Comparison of ENCODE assay signal across 16 cellular contexts in genomic region chr11:12029738-12030363, GRCh38. TPM values are rescaled to one million over a fixed set of nuclear protein-coding genes. Genes with fewer than 3 reads are reported as not detected.
DNase-seq lines count a peak whose midpoint lies in the region; ATAC-seq and TF ChIP-seq lines count a peak whose summit lies in the region.
"Had no signal": no experiment of that assay in that cellular context is flagged by ENCODE, and none has a peak within 500 bp of the region (broad histone marks: within the 10 kb centered on the region; RNA-seq: fewer than 3 reads in every experiment).

No MANE protein-coding gene starts in this region.

- H3K27ac Mint-ChIP-seq in osteocyte (ENCODE audit: unreplicated experiment): peak overlapping the region; percentile 24
- H3K27ac Mint-ChIP-seq: activated naive CD4-positive, alpha-beta T cell treated with anti-CD3 and anti-CD28 coated beads for 36 hours; CD14-positive monocyte; nephron; type B pancreatic cell; WTC11 had no signal

- no TSS peak for BruUV-seq in PC-3 (replicated peaks; lab: Mats Ljungman, UMichigan)

- TF ChIP-seq CTCF in PC-3 (conservative IDR thresholded peaks at IDR 0.05; ENCODE audit: low read depth, low read length) (no peak), epithelial cell of proximal tubule (conservative IDR thresholded peaks at IDR 0.05; ENCODE audit: low read depth, low read length) (no peak), osteocyte (IDR thresholded peaks at IDR 0.05) (no peak)

- peaks cover 34% of the 10 kb centered on the region for H3K4me1 Mint-ChIP-seq in osteocyte (ENCODE audit: unreplicated experiment)
- H3K4me1 Mint-ChIP-seq: nephron had no signal

- peak overlapping the region; percentile 58 for H3K4me2 ChIP-seq in PC-3 (ENCODE audit: low read length)

- H3K9me3 Mint-ChIP-seq in osteocyte (ENCODE audit: unreplicated experiment): no peaks in the 10 kb centered on the region
- H3K9me3 Mint-ChIP-seq: activated naive CD4-positive, alpha-beta T cell treated with anti-CD3 and anti-CD28 coated beads for 36 hours; type B pancreatic cell had no signal

- H3F3A ChIP-seq in PC-3 (ENCODE audit: low read length, unreplicated experiment): peaks cover 4% of the 10 kb centered on the region

- H4K20me1 ChIP-seq in PC-3 (ENCODE audit: low read length): no peaks in the 10 kb centered on the region

- 0 out of 2 replicates have a peak, but pooled peaks cover under 1% of the 10 kb centered on the region for H3K9me3 ChIP-seq in PC-3 (ENCODE audit: low read length)
- H3K9me3 ChIP-seq: right lobe of liver had no signal

- H3K4me3 ChIP-seq in PC-3 (ENCODE audit: low read length): no peak overlapping the region
- no peak overlapping the region for H3K4me3 ChIP-seq in epithelial cell of proximal tubule (ENCODE audit: low read depth, low read length)
- H3K4me3 ChIP-seq: right lobe of liver had no signal

- peak overlapping the region; percentile 39; the same call in 1 of the 2 replicates for H3K9ac ChIP-seq in PC-3 (ENCODE audit: low read length)

- DNase-seq in EH (ENCODE audit: low read depth): peak; percentile 82
- peak; percentile 89 for DNase-seq in PC-3
- peak; percentile 47 for DNase-seq in epithelial cell of proximal tubule (ENCODE audit: low read depth)
- no peak for DNase-seq in osteocyte (ENCODE audit: extremely low spot score, unreplicated experiment)
- no peak for DNase-seq in GOT3 (lab: John Stamatoyannopoulos, UW)
- DNase-seq in NCI-H2081 treated with DMSO at 0.1 percent for 48 hours (lab: John Stamatoyannopoulos, UW): no peak
- DNase-seq: activated naive CD4-positive, alpha-beta T cell treated with anti-CD3 and anti-CD28 coated beads for 36 hours; GF-D8; MM.1S; right lobe of liver; stimulated activated CD4-positive, alpha-beta T cell treated with anti-CD3 and anti-CD28 coated beads, Interleukin-4, amount 100 ng/mL, for 24 hours had no signal

- H3K27me3 Mint-ChIP-seq in osteocyte (ENCODE audit: unreplicated experiment): no peaks in the 10 kb centered on the region

- H3K4me3 Mint-ChIP-seq in osteocyte (ENCODE audit: unreplicated experiment): no peak overlapping the region
- H3K4me3 Mint-ChIP-seq: activated naive CD4-positive, alpha-beta T cell treated with anti-CD3 and anti-CD28 coated beads for 36 hours; CD14-positive monocyte; nephron; type B pancreatic cell; WTC11 had no signal

- H3K36me3 Mint-ChIP-seq in osteocyte (ENCODE audit: unreplicated experiment): no peaks in the 10 kb centered on the region
- H3K36me3 Mint-ChIP-seq: CD14-positive monocyte, type B pancreatic cell, WTC11 had no signal

- H3K27ac ChIP-seq in PC-3 (ENCODE audit: low read length): peak overlapping the region; percentile 86
- H3K27ac ChIP-seq: right lobe of liver had no signal

- no peaks in the 10 kb centered on the region for H3K79me2 ChIP-seq in PC-3 (ENCODE audit: low read length)

- CTCF ChIA-PET in PC-3 (lab: Charles Lee): interaction anchor here (0.7 kb wide), 1 partner anchor 31 kb away, joined by 3 read pairs; no protein-coding TSS in a partner anchor

- H3K4me1 ChIP-seq in PC-3 (ENCODE audit: insufficient read depth, low read length): peaks cover 32% of the 10 kb centered on the region
- H3K4me1 ChIP-seq: right lobe of liver had no signal

- intact Hi-C loops in PC-3 (cut with micrococcal nuclease): no loop called here

- POLR2A ChIA-PET in PC-3 (lab: Charles Lee; ENCODE audit: unreplicated experiment): no interaction called here

- H3K9me2 ChIP-seq in PC-3 (replicated peaks; ENCODE audit: low read length): no peaks in the 10 kb centered on the region

- no peaks in the 10 kb centered on the region for H3K36me3 ChIP-seq in PC-3 (ENCODE audit: low read depth, low read length)
- H3K36me3 ChIP-seq: right lobe of liver had no signal

- ATAC-seq in PC-3 (peak; percentile 94), HG02623 (IDR thresholded peaks at IDR 0.05; ENCODE audit: unreplicated experiment) (no peak)
- ATAC-seq: WTC11 had no signal

- H2AFZ ChIP-seq in PC-3 (ENCODE audit: low read length): no peak overlapping the region

- H3K27me3 ChIP-seq in PC-3 (ENCODE audit: low read length): no peaks in the 10 kb centered on the region
- H3K27me3 ChIP-seq: right lobe of liver had no signal

RNA-seq across cellular contexts. Expression of gene DKK3, which starts 21.4 kb away (rescaled TPM):
- total RNA-seq in PC-3 (2014; rRNA removed) (0.07 and 0.35 TPM in 2 replicates), epithelial cell of proximal tubule (54.5 and 133 TPM in 2 replicates), osteocyte (548 and 587 TPM in 2 replicates)
- total RNA-seq: activated naive CD4-positive, alpha-beta T cell treated with anti-CD3 and anti-CD28 coated beads for 36 hours had no signal

Comparison
In these comparisons a context has a peak if more than half of its experiments do, and no peak if none do; other contexts are left out.
1. DNase-seq: peak in EH (single experiment), PC-3 (single experiment) and epithelial cell of proximal tubule (single experiment); none in osteocyte (single experiment), GOT3 (single experiment) and NCI-H2081 treated with DMSO at 0.1 percent for 48 hours (single experiment).
2. RNA of gene DKK3, which starts 21.4 kb away (total RNA-seq): 548 to 587 TPM in osteocyte and 54.5 to 133 TPM in epithelial cell of proximal tubule; 0.07 to 0.35 TPM in PC-3; every median in the first group is over 10 times any median in the second.